Comparison of ENCODE assay signal across 1 cellular context in genomic region chr14:67428501-67429031, GRCh38.
TF ChIP-seq lines count a peak whose summit lies in the region.

No MANE protein-coding gene starts in this region.

TF ChIP-seq in HepG2, 621 proteins besides CTCF, POLR2A, EP300 and RAD21 (continued from another document):
- TF ChIP-seq ZNF687 (CRISPR knock-in tag; IDR thresholded peaks at IDR 0.05) (peak; percentile 49), PPARG (CRISPR knock-in tag; conservative IDR thresholded peaks at IDR 0.05) (peak; percentile 94), ZFP1 (CRISPR knock-in tag; IDR thresholded peaks at IDR 0.05) (0 out of 2 replicates have a peak, but pooled peaks have one; percentile 37), ZGPAT (CRISPR knock-in tag; IDR thresholded peaks at IDR 0.05) (0 out of 2 replicates have a peak, but pooled peaks have one; percentile 47), CBX5 (CRISPR knock-in tag; IDR thresholded peaks at IDR 0.05; ENCODE audit: borderline replicate concordance) (0 out of 2 replicates have a peak, but pooled peaks have one; percentile 26), ZFP62 (CRISPR knock-in tag; IDR thresholded peaks at IDR 0.05) (no peak), TEAD3 (CRISPR knock-in tag; optimal IDR thresholded peaks at IDR 0.05; ENCODE audit: borderline replicate concordance) (peak; percentile 33), ZNF672 (CRISPR knock-in tag; IDR thresholded peaks at IDR 0.05) (no peak), CERS6 (CRISPR knock-in tag; IDR thresholded peaks at IDR 0.05) (no peak), HNF1B (CRISPR knock-in tag; IDR thresholded peaks at IDR 0.05) (peak; percentile 66; the same call in 1 of the 2 replicates), ADNP (CRISPR knock-in tag; IDR thresholded peaks at IDR 0.05) (no peak), NFRKB (IDR thresholded peaks at IDR 0.05) (no peak), ZMYM2 (CRISPR knock-in tag; IDR thresholded peaks at IDR 0.05) (peak; percentile 82), PAF1 (CRISPR knock-in tag; IDR thresholded peaks at IDR 0.05) (no peak), ZNF609 (CRISPR knock-in tag; IDR thresholded peaks at IDR 0.05; ENCODE audit: borderline replicate concordance) (no peak), NCOA2 (CRISPR knock-in tag; IDR thresholded peaks at IDR 0.05) (no peak), KDM3A (CRISPR knock-in tag; IDR thresholded peaks at IDR 0.05; ENCODE audit: low read depth) (0 out of 2 replicates have a peak, but pooled peaks have one; percentile 30), GATA4 (IDR thresholded peaks at IDR 0.05; ENCODE audit: borderline replicate concordance, low read depth) (0 out of 2 replicates have a peak, but pooled peaks have one; percentile 16), RELA (CRISPR knock-in tag; IDR thresholded peaks at IDR 0.05) (no peak), RXRA (CRISPR knock-in tag; IDR thresholded peaks at IDR 0.05) (peak; percentile 42; the same call in 1 of the 2 replicates), ZNF768 (CRISPR knock-in tag; IDR thresholded peaks at IDR 0.05) (peak; percentile 90), MED1 (CRISPR knock-in tag; IDR thresholded peaks at IDR 0.05) (peak; percentile 29; the same call in 1 of the 2 replicates), ZNF230 (CRISPR knock-in tag; IDR thresholded peaks at IDR 0.05) (no peak), ZFP91 (CRISPR knock-in tag; IDR thresholded peaks at IDR 0.05; ENCODE audit: borderline replicate concordance) (no peak), PRMT3 (CRISPR knock-in tag; IDR thresholded peaks at IDR 0.05; ENCODE audit: borderline replicate concordance, low read depth) (no peak), ZNF331 (CRISPR knock-in tag; IDR thresholded peaks at IDR 0.05) (0 out of 2 replicates have a peak, but pooled peaks have one; percentile 18), ZNF282 (IDR thresholded peaks at IDR 0.05; ENCODE audit: partially characterized antibody) (no peak), ZSCAN25 (CRISPR knock-in tag; IDR thresholded peaks at IDR 0.05) (0 out of 2 replicates have a peak, but pooled peaks have one; percentile 27), ELF1 (CRISPR knock-in tag; IDR thresholded peaks at IDR 0.05) (0 out of 2 replicates have a peak, but pooled peaks have one; percentile 17), ZNF124 (CRISPR knock-in tag; IDR thresholded peaks at IDR 0.05) (0 out of 2 replicates have a peak, but pooled peaks have one; percentile 43), NONO (IDR thresholded peaks at IDR 0.05) (no peak), NONO (CRISPR knock-in tag; conservative IDR thresholded peaks at IDR 0.05) (0 out of 2 replicates have a peak, but pooled peaks have one; percentile 35), ELF3 (CRISPR knock-in tag; IDR thresholded peaks at IDR 0.05) (peak; percentile 15; the same call in 1 of the 2 replicates), ZSCAN9 (CRISPR knock-in tag; IDR thresholded peaks at IDR 0.05; ENCODE audit: borderline replicate concordance) (0 out of 2 replicates have a peak, but pooled peaks have one; percentile 52)
TF ChIP-seq in HepG2: peak in this region for 49.
